In the genomic region with DNA sequence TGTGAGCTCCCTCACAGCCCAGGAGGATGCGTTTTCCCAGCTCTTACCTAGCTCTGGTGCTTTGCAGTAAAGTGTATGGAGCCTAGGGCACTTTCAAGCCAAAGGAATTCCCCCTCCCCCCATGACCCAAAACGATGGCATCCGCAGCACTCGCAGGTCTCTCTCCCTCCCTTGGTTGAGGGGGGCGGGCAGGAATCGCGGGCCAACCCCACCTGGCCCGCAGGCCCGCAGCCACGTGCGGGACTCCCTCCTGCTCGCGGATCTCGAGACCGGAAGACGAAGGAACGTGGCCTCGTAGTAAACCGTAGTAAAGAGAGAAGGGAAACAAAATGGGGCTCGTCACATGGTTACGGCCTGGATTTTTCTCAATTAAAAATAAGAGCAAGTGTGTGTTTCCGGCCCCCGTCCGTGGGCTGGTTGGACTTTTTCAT, we compare ENCODE assay signal across 8 cellular contexts. TPM values are rescaled to one million over a fixed set of nuclear protein-coding genes. Genes with fewer than 3 reads are reported as not detected.
A peak's percentile ranks its signal among the peaks of the same experiment; 100 is the strongest.
DNase-seq lines count a peak whose midpoint lies in the region; ATAC-seq and TF ChIP-seq lines count a peak whose summit lies in the region.

No MANE protein-coding gene starts in this region.

- H3K4me1 ChIP-seq in PC-9 (replicated peaks; ENCODE audit: insufficient read depth) (peaks cover 39% of the 10 kb centered on the region), left lung (peaks cover 15 to 29% of the 10 kb centered on the region in 2 donors), stomach smooth muscle (ENCODE audit: control insufficient read depth, insufficient read depth, low read length) (peaks cover 31% of the 10 kb centered on the region)

- no peaks in the 10 kb centered on the region for H3K9me3 ChIP-seq in PC-9 (ENCODE audit: insufficient read depth, low read depth)
- no peaks in the 10 kb centered on the region for H3K9me3 ChIP-seq in left lung
- no peaks in the 10 kb centered on the region for H3K9me3 ChIP-seq in stomach smooth muscle (ENCODE audit: control insufficient read depth in 2 of 2, low read length in 2 of 2)

- TSS peak; percentile 16 for BruUV-seq in PC-9 (replicated peaks; lab: Mats Ljungman, UMichigan)

- peaks cover 98% of the 10 kb centered on the region for H3K79me2 ChIP-seq in PC-9 (ENCODE audit: low read depth)

- CTCF ChIA-PET in PC-9 (lab: Charles Lee), result interaction anchor here (0.6 kb wide), 1 partner anchor 100 kb away, joined by 3 read pairs; no protein-coding TSS in a partner anchor

- H3K27me3 ChIP-seq in PC-9 (ENCODE audit: insufficient read depth, low read depth) (no peaks in the 10 kb centered on the region), left lung (no peaks in the 10 kb centered on the region), stomach smooth muscle (ENCODE audit: control insufficient read depth in 1 of 2, insufficient read depth in 2 of 2, low read length in 2 of 2) (no peaks in the 10 kb centered on the region)

- H3K4me3 ChIP-seq in PC-9 (peak overlapping the region; percentile 95), left lung (peak overlapping the region; percentile 44 to 68), stomach smooth muscle (ENCODE audit: low read length in 2 of 2) (peak overlapping the region; percentile 75 to 83)

- peaks cover 28% of the 10 kb centered on the region for H3F3A ChIP-seq in PC-9 (ENCODE audit: insufficient read depth, low read depth)

- TF ChIP-seq CTCF in PC-9 (conservative IDR thresholded peaks at IDR 0.05) (no peak), left lung (IDR thresholded peaks at IDR 0.05) (no peak)

- intact Hi-C loops in PC-9 (cut with micrococcal nuclease; ENCODE audit: unreplicated experiment) (loop anchor here (2.0 to 10.0 kb wide), 5 partner anchors 34 to 576 kb away; no protein-coding TSS in a partner anchor), left lung (cut with DNase I) (loop anchor here in 1 of 2 donors (10.0 kb wide), 2 partner anchors 136 to 576 kb away; no protein-coding TSS in a partner anchor)

- H3K36me3 ChIP-seq in PC-9 (ENCODE audit: low read depth) (peaks cover 45% of the 10 kb centered on the region), left lung (no peaks in the 10 kb centered on the region), stomach smooth muscle (ENCODE audit: control insufficient read depth in 2 of 2, insufficient read depth in 2 of 2, low read length in 2 of 2) (no peaks in the 10 kb centered on the region)

- ATAC-seq in GM19372 (IDR thresholded peaks at IDR 0.05; ENCODE audit: low read depth, unreplicated experiment) (peak; percentile 60), HG03354 (IDR thresholded peaks at IDR 0.05; ENCODE audit: poor library complexity, severe bottlenecking, unreplicated experiment) (peak; percentile 82), left lung (peak; percentile 32)

- H3K4me2 ChIP-seq in PC-9, result peak overlapping the region; percentile 89

- H3K27ac ChIP-seq in PC-9, result peak overlapping the region; percentile 84
- H3K27ac ChIP-seq in cingulate gyrus (ENCODE audit: low read depth, low read length), result peak overlapping the region; percentile 87
- peak overlapping the region; percentile 89 to 91 for H3K27ac ChIP-seq in left lung
- H3K27ac ChIP-seq in stomach smooth muscle (ENCODE audit: low read length), result peak overlapping the region; percentile 91

- H3K9ac ChIP-seq in stomach smooth muscle (ENCODE audit: low read length in 2 of 2), result peak overlapping the region; percentile 71 to 89

- DNase-seq in DMS53 (lab: John Stamatoyannopoulos, UW) (peak; percentile 80), PC-9 (no peak), left lung (peak in 1 of 2 donors; percentile 79), epidermal melanocyte (ENCODE audit: insufficient read length, low spot score) (no peak)

- POLR2A ChIA-PET in PC-9 (lab: Charles Lee; ENCODE audit: unreplicated experiment), result no interaction called here

- H2AFZ ChIP-seq in PC-9, result peak overlapping the region; percentile 83

- no peaks in the 10 kb centered on the region for H3K9me2 ChIP-seq in PC-9 (ENCODE audit: insufficient read depth)

- H4K20me1 ChIP-seq in PC-9 (ENCODE audit: insufficient read depth), result peaks cover 8% of the 10 kb centered on the region; the same call in 1 of the 2 replicates

RNA-seq across cellular contexts. Expression of gene IRS1, which starts 8.5 kb away (rescaled TPM):
- total RNA-seq in PC-9 (2021) (26.2 and 28.6 TPM in 2 replicates), left lung (10 to 100 TPM; 13.3 to 15.9 TPM)

RNA-seq across cellular contexts. Expression of gene RHBDD1, which starts 44.8 kb away (rescaled TPM):
- total RNA-seq in PC-9 (2021) (22.3 and 23.2 TPM in 2 replicates), left lung (10 to 100 TPM; 33.3 to 40.1 TPM)

Comparison
In these comparisons a context has a peak if more than half of its experiments do, and no peak if none do; other contexts are left out.
1. ATAC-seq: peak in every context shown above with its lines; median percentile 82 in HG03354; 60 in GM19372; 32 in left lung.